In genomic region chr2:134660619-134661403, GRCh38 we compare ENCODE assay signal across 16 cellular contexts.
"Had no signal": no experiment of that assay in that cellular context is flagged by ENCODE, and none has a peak within 500 bp of the region (broad histone marks: within the 10 kb centered on the region; RNA-seq: fewer than 3 reads in every experiment).

No MANE protein-coding gene starts in this region.

- H3K9me3 Mint-ChIP-seq: activated naive CD4-positive, alpha-beta T cell treated with anti-CD3 and anti-CD28 coated beads, Interleukin-2, amount 10 ng/mL, durations not matched to agents 7 days and 5 days; nephron had no signal

- DNase-seq: activated CD4-positive, alpha-beta T cell treated with anti-CD3 and anti-CD28 coated beads for 4 hours; activated naive CD4-positive, alpha-beta T cell treated with anti-CD3 and anti-CD28 coated beads, Interleukin-2, amount 10 ng/mL, durations not matched to agents 7 days and 5 days; hippocampal formation; left ventricle myocardium superior; mesendoderm; nucleus accumbens; stimulated activated CD4-positive, alpha-beta T cell treated with anti-CD3 and anti-CD28 coated beads, Interleukin-2, amount 100 ng/mL, for 48 hours; stimulated activated naive CD4-positive, alpha-beta T cell; T-helper 2 cell; tibial artery; uterus had no signal

- H3K9me3 ChIP-seq: right atrium auricular region, tibial artery, uterus had no signal

- H3K27ac Mint-ChIP-seq: activated naive CD4-positive, alpha-beta T cell treated with anti-CD3 and anti-CD28 coated beads, Interleukin-2, amount 10 ng/mL, durations not matched to agents 7 days and 5 days; activated T-helper 2 cell treated with anti-CD3 and anti-CD28 coated beads, Interferon-gamma antibody, Interleukin-2, Interleukin-4, amounts not matched to agents 10 μg/mL and 5 μg/mL and 100 μg/mL, durations not matched to agents 14 hours and 24 hours and 36 hours; nephron; progenitor cell of endocrine pancreas had no signal

- H3K36me3 ChIP-seq: right atrium auricular region, tibial artery, uterus had no signal

- ATAC-seq: esophagus mucosa, left ventricle myocardium superior had no signal

- H3K36me3 Mint-ChIP-seq: activated naive CD4-positive, alpha-beta T cell treated with anti-CD3 and anti-CD28 coated beads, Interleukin-2, amount 10 ng/mL, durations not matched to agents 7 days and 5 days had no signal

- H3K4me3 Mint-ChIP-seq: activated naive CD4-positive, alpha-beta T cell treated with anti-CD3 and anti-CD28 coated beads, Interleukin-2, amount 10 ng/mL, durations not matched to agents 7 days and 5 days; nephron had no signal

- H3K4me1 ChIP-seq: right atrium auricular region, tibial artery, uterus had no signal

- H3K27ac ChIP-seq: right atrium auricular region, tibial artery, uterus had no signal

- H3K27me3 ChIP-seq: right atrium auricular region, uterus had no signal

- H3K4me1 Mint-ChIP-seq: nephron had no signal

- H3K4me3 ChIP-seq: right atrium auricular region, tibial artery, uterus had no signal
